In genomic region chr3:129606522-129607390, GRCh38 we compare ENCODE assay signal across 8 cellular contexts. TPM values are rescaled to one million over a fixed set of nuclear protein-coding genes. Genes with fewer than 3 reads are reported as not detected.
DNase-seq lines count a peak whose midpoint lies in the region; ATAC-seq, FAIRE-seq and TF ChIP-seq lines count a peak whose summit lies in the region.

PLXND1 (minus strand) TSS chr3:129606676; CDS start chr3:129606639, 37 bp downstream.

- CTCF ChIA-PET in A549 (lab: Yijun Ruan, JAX), result interaction anchor here (1.7 to 1.8 kb wide), 2 partner anchors 116 to 117 kb away, joined by 5 to 13 read pairs; no protein-coding TSS in a partner anchor

- POLR2A ChIA-PET in A549 (lab: Yijun Ruan, JAX), result no interaction called here

- FAIRE-seq in A549 (lab: Jason Lieb, UNC), result no peak

- peak; percentile 27 for TF ChIP-seq POLR2A in A549 (IDR thresholded peaks at IDR 0.05; ENCODE audit: low read length)

- 4% methylated on average over 30 of the region's 115 CpGs for WGBS in A549 (ENCODE audit: missing lambda C conversion rate)
- WGBS in thymus, result 2% methylated on average over 115 of the region's 115 CpGs

- H3K36me3 ChIP-seq in thymus (ENCODE audit: control insufficient read depth, insufficient read depth), result peaks cover 6% of the 10 kb centered on the region

- H3K27ac ChIP-seq in A549 (peak within 1 kb of the TSS; percentile 96 to 97), thymus (ENCODE audit: low read depth) (peak within 1 kb of the TSS; percentile 80)

- TF ChIP-seq EP300 in A549 (IDR thresholded peaks at IDR 0.05), result no peak

- H3K9me3 ChIP-seq in A549 (no peaks in the 10 kb centered on the region), thymus (ENCODE audit: control insufficient read depth) (no peaks in the 10 kb centered on the region)

- ATAC-seq in A549 (peak; percentile 35 to 61), GM18868 (IDR thresholded peaks at IDR 0.05; ENCODE audit: unreplicated experiment) (peak; percentile 33), GM19467 (IDR thresholded peaks at IDR 0.05; ENCODE audit: unreplicated experiment) (no peak)

- H3K4me3 ChIP-seq in A549 (peak within 1 kb of the TSS; percentile 89), thymus (ENCODE audit: low read length) (peak within 1 kb of the TSS; percentile 86)

- DNase-seq in A549 (ENCODE audit: low read depth in 1 of 2, low spot score in 1 of 2), result peak; percentile 53 to 57
- peak; percentile 61 for DNase-seq in NCI-H748 (lab: John Stamatoyannopoulos, UW; ENCODE audit: unreplicated experiment)
- peak; percentile 31 for DNase-seq in activated effector memory CD4-positive, alpha-beta T cell treated with Interleukin-2 at 50 U/mL for 16 hours
- peak; percentile 70 for DNase-seq in fibroblast of peridontal ligament (ENCODE audit: extremely low read depth)
- peak; percentile 39 for DNase-seq in myocyte (ENCODE audit: low read depth)

- H3K4me2 ChIP-seq in A549, result peak within 1 kb of the TSS; percentile 96

- H3K4me1 ChIP-seq in A549, result peaks cover 63% of the 10 kb centered on the region
- H3K4me1 ChIP-seq in thymus (ENCODE audit: control insufficient read depth, insufficient read depth, low read length), result peaks cover 34% of the 10 kb centered on the region

- no peaks in the 10 kb centered on the region for H3K27me3 ChIP-seq in thymus (ENCODE audit: control insufficient read depth, insufficient read depth)

- TF ChIP-seq RAD21 in A549 (conservative IDR thresholded peaks at IDR 0.05 in 1 of 2, IDR thresholded peaks at IDR 0.05 in 1 of 2), result no peak

- TF ChIP-seq CTCF in A549 (IDR thresholded peaks at IDR 0.05), result no peak

TF ChIP-seq in A549, 52 proteins besides CTCF, POLR2A, EP300 and RAD21:
- no peak for TF ChIP-seq ZFP36 (IDR thresholded peaks at IDR 0.05; ENCODE audit: borderline replicate concordance, partially characterized antibody)
- 0 out of 5 replicates have a peak, but pooled peaks of 1 of the 2 experiments have one; percentile 1 for TF ChIP-seq JUN (IDR thresholded peaks at IDR 0.05)
- no peak for TF ChIP-seq EHMT2 (IDR thresholded peaks at IDR 0.05; ENCODE audit: low read depth)
- TF ChIP-seq HEYL (CRISPR knock-in tag; IDR thresholded peaks at IDR 0.05), result no peak
- 0 out of 3 replicates have a peak, but pooled peaks have one; percentile 22 for TF ChIP-seq BCL3 (IDR thresholded peaks at IDR 0.05)

RNA-seq across cellular contexts. Expression of gene PLXND1, which starts in this region (rescaled TPM):
- polyA plus RNA-seq in A549 (2011; rRNA removed) (26.8 and 49.3 TPM in 2 replicates), A549 (2017; fragmentation: RNase III; extraction: RNeasy Plus Mini Kit Qiagen cat#74134 plus additional on column Dnase treatment) (47.2 to 72.6 TPM (median 58.6 TPM) in 3 replicates), thymus (106 TPM)
- 37.6 and 41.4 TPM in 2 replicates for polyA plus RNA-seq in A549 (2012; cell fraction: cytosol; rRNA removed)
- polyA plus RNA-seq in A549 (2012; cell fraction: nucleus; rRNA removed), result 133 and 136 TPM in 2 replicates
- polyA minus RNA-seq in A549 (2011; rRNA and poly(A)+ RNA removed), result 49.8 and 54.9 TPM in 2 replicates
- total RNA-seq in myocyte, result 37.7 and 44.2 TPM in 2 replicates
- polyA plus RNA-seq in myocyte (2012), result 231 TPM
